In genomic region chr18:46720092-46720491, GRCh38 we compare ENCODE assay signal across 19 cellular contexts. TPM values are rescaled to one million over a fixed set of nuclear protein-coding genes. Genes with fewer than 3 reads are reported as not detected.
DNase-seq lines count a peak whose midpoint lies in the region; ATAC-seq and TF ChIP-seq lines count a peak whose summit lies in the region.
"Had no signal": no experiment of that assay in that cellular context is flagged by ENCODE, and none has a peak within 500 bp of the region (broad histone marks: within the 10 kb centered on the region; RNA-seq: fewer than 3 reads in every experiment).

No MANE protein-coding gene starts in this region.

- H3K4me1 Mint-ChIP-seq in WTC11: peaks cover 13% of the 10 kb centered on the region
- H3K4me1 Mint-ChIP-seq: CD4-positive, alpha-beta memory T cell had no signal

- no peaks in the 10 kb centered on the region for H3K27me3 ChIP-seq in parathyroid adenoma (ENCODE audit: control insufficient read depth, insufficient read depth, low read length)

- H3K4me3 Mint-ChIP-seq in WTC11: no peak overlapping the region
- H3K4me3 Mint-ChIP-seq: CD4-positive, alpha-beta memory T cell; GM23338; H9 had no signal

- DNase-seq in WTC11 (ENCODE audit: low spot score) (no peak), islet precursor cell (peak; percentile 26), SIG-M5 (lab: John Stamatoyannopoulos, UW) (no peak), NCI-H1092 (lab: John Stamatoyannopoulos, UW) (no peak), MV-4-11 (lab: John Stamatoyannopoulos, UW) (no peak)
- DNase-seq: 8988T; C1 segment of cervical spinal cord; Calu3; CD4-positive, alpha-beta memory T cell; COR-L47; DMS53; DMS79 treated with DMSO at 0.1 percent for 48 hours; GF-D8; H9 had no signal

- CTCF ChIA-PET in WTC11 (lab: Charles Lee): no interaction called here

- no peaks in the 10 kb centered on the region for H3K36me3 Mint-ChIP-seq in WTC11
- H3K36me3 Mint-ChIP-seq: CD4-positive, alpha-beta memory T cell had no signal

- peak overlapping the region; percentile 3 for H3K27ac ChIP-seq in parathyroid adenoma
- H3K27ac ChIP-seq: A549 had no signal

- no peaks in the 10 kb centered on the region for H3K9me3 ChIP-seq in parathyroid adenoma (ENCODE audit: control insufficient read depth, low read length)
- H3K9me3 ChIP-seq: A549 had no signal

- H3K36me3 ChIP-seq in parathyroid adenoma (ENCODE audit: control insufficient read depth, insufficient read depth, low read length): no peaks in the 10 kb centered on the region

- no peaks in the 10 kb centered on the region for H3K9me3 Mint-ChIP-seq in WTC11
- H3K9me3 Mint-ChIP-seq: CD4-positive, alpha-beta memory T cell; GM23338; H9 had no signal

- ATAC-seq in WTC11: no peak
- ATAC-seq: A549, GM23338, HCT116 had no signal

- no peak overlapping the region for H3K9ac ChIP-seq in parathyroid adenoma

- H3K4me3 ChIP-seq in parathyroid adenoma (ENCODE audit: low read depth, low read length): no peak overlapping the region
- H3K4me3 ChIP-seq: A549, GM23338 had no signal

- TF ChIP-seq CTCF in WTC11 (IDR thresholded peaks at IDR 0.05): no peak
- no peak for TF ChIP-seq CTCF in parathyroid adenoma (IDR thresholded peaks at IDR 0.05)

- H3K27ac Mint-ChIP-seq in WTC11: no peak overlapping the region
- H3K27ac Mint-ChIP-seq: CD4-positive, alpha-beta memory T cell; GM23338 had no signal

- POLR2A ChIA-PET in WTC11 (lab: Charles Lee): interaction anchor here (0.5 kb wide), 1 partner anchor 617 kb away, joined by 5 read pairs; no protein-coding TSS in a partner anchor

- H3K4me1 ChIP-seq in parathyroid adenoma: peaks cover 45% of the 10 kb centered on the region

- H3K27me3 Mint-ChIP-seq in WTC11 (ENCODE audit: low read depth): no peaks in the 10 kb centered on the region; the same call in 1 of the 2 replicates

- H3K79me2 ChIP-seq in parathyroid adenoma: peaks cover 50% of the 10 kb centered on the region

- H2AFZ ChIP-seq in parathyroid adenoma: no peak overlapping the region
- H2AFZ ChIP-seq: GM23338 had no signal

- H3K4me2 ChIP-seq in parathyroid adenoma (ENCODE audit: low read length): no peak overlapping the region
- H3K4me2 ChIP-seq: A549, GM23338 had no signal

TF ChIP-seq in WTC11, 78 proteins besides CTCF, POLR2A, EP300 and RAD21:
- TF ChIP-seq, protein P1, sequence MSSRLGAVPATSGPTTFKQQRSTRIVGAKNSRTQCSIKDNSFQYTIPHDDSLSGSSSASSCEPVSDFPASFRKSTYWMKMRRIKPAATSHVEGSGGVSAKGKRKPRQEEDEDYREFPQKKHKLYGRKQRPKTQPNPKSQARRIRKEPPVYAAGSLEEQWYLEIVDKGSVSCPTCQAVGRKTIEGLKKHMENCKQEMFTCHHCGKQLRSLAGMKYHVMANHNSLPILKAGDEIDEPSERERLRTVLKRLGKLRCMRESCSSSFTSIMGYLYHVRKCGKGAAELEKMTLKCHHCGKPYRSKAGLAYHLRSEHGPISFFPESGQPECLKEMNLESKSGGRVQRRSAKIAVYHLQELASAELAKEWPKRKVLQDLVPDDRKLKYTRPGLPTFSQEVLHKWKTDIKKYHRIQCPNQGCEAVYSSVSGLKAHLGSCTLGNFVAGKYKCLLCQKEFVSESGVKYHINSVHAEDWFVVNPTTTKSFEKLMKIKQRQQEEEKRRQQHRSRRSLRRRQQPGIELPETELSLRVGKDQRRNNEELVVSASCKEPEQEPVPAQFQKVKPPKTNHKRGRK (CRISPR knock-in tag; IDR thresholded peaks at IDR 0.05; ENCODE audit: borderline replicate concordance): peak; percentile 63; the same call in 1 of the 2 replicates
- TF ChIP-seq, protein P2, sequence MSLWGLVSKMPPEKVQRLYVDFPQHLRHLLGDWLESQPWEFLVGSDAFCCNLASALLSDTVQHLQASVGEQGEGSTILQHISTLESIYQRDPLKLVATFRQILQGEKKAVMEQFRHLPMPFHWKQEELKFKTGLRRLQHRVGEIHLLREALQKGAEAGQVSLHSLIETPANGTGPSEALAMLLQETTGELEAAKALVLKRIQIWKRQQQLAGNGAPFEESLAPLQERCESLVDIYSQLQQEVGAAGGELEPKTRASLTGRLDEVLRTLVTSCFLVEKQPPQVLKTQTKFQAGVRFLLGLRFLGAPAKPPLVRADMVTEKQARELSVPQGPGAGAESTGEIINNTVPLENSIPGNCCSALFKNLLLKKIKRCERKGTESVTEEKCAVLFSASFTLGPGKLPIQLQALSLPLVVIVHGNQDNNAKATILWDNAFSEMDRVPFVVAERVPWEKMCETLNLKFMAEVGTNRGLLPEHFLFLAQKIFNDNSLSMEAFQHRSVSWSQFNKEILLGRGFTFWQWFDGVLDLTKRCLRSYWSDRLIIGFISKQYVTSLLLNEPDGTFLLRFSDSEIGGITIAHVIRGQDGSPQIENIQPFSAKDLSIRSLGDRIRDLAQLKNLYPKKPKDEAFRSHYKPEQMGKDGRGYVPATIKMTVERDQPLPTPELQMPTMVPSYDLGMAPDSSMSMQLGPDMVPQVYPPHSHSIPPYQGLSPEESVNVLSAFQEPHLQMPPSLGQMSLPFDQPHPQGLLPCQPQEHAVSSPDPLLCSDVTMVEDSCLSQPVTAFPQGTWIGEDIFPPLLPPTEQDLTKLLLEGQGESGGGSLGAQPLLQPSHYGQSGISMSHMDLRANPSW (CRISPR knock-in tag; conservative IDR thresholded peaks at IDR 0.05; ENCODE audit: low read depth): no peak

RNA-seq across cellular contexts. Expression of gene ST8SIA5, which starts 36.8 kb away (rescaled TPM):
- total RNA-seq in WTC11 (2021): 2.8 to 5.4 TPM (median 3.1 TPM) in 3 replicates
- total RNA-seq: Calu3; CD4-positive, alpha-beta memory T cell; G401 had no signal
